In genomic region chr7:19665399-19666008, GRCh38 we compare ENCODE assay signal across 8 cellular contexts. TPM values are rescaled to one million over a fixed set of nuclear protein-coding genes. Genes with fewer than 3 reads are reported as not detected.
DNase-seq lines count a peak whose midpoint lies in the region; ATAC-seq and TF ChIP-seq lines count a peak whose summit lies in the region.

No MANE protein-coding gene starts in this region.

- H3K4me3 Mint-ChIP-seq in T-helper 2 cell treated with Interferon-gamma antibody and Interleukin-4, amounts not matched to agents 5 μg/mL and 100 μg/mL, for 36 hours, result no peak overlapping the region
- no peak overlapping the region for H3K4me3 Mint-ChIP-seq in glutamatergic neuron (ENCODE audit: unreplicated experiment)
- no peak overlapping the region for H3K4me3 Mint-ChIP-seq in activated CD4-positive, alpha-beta T cell treated with anti-CD3 and anti-CD28 coated beads, Interleukin-2, amount 10 ng/mL, durations not matched to agents 7 days and 5 days

- peaks cover 14% of the 10 kb centered on the region for H3K4me1 Mint-ChIP-seq in T-helper 2 cell treated with Interferon-gamma antibody and Interleukin-4, amounts not matched to agents 5 μg/mL and 100 μg/mL, for 36 hours (ENCODE audit: low read depth)
- no peaks in the 10 kb centered on the region for H3K4me1 Mint-ChIP-seq in glutamatergic neuron (ENCODE audit: low read depth, unreplicated experiment)
- H3K4me1 Mint-ChIP-seq in activated CD4-positive, alpha-beta T cell treated with anti-CD3 and anti-CD28 coated beads, Interleukin-2, amount 10 ng/mL, durations not matched to agents 7 days and 5 days, result peaks cover 7% of the 10 kb centered on the region

- H3K9ac ChIP-seq in MM.1S (ENCODE audit: low read length), result no peak overlapping the region

- H3K9me3 ChIP-seq in MM.1S (replicated peaks; ENCODE audit: insufficient read depth, low read length), result no peaks in the 10 kb centered on the region
- H3K9me3 ChIP-seq in uterus, result no peaks in the 10 kb centered on the region

- TF ChIP-seq CTCF in MM.1S (IDR thresholded peaks at IDR 0.05; ENCODE audit: low read length), result peak; percentile 62
- peak; percentile 80 for TF ChIP-seq CTCF in glutamatergic neuron (IDR thresholded peaks at IDR 0.05; ENCODE audit: partially characterized antibody, unreplicated experiment)
- TF ChIP-seq CTCF in uterus (IDR thresholded peaks at IDR 0.05), result peak; percentile 36 to 71 (median 56)

- POLR2A ChIA-PET in activated CD4-positive, alpha-beta T cell treated with anti-CD3 and anti-CD28 coated beads, Interleukin-2, amount 10 ng/mL, durations not matched to agents 7 days and 5 days (lab: Charles Lee), result no interaction called here

- DNase-seq in ELR (ENCODE audit: low read depth), result peak; percentile 62
- DNase-seq in MM.1S, result peak; percentile 45
- DNase-seq in T-helper 2 cell treated with Interferon-gamma antibody and Interleukin-4, amounts not matched to agents 5 μg/mL and 100 μg/mL, for 36 hours (ENCODE audit: low spot score), result no peak
- no peak for DNase-seq in glutamatergic neuron
- no peak for DNase-seq in uterus
- no peak for DNase-seq in HK-2 (ENCODE audit: unreplicated experiment)
- no peak for DNase-seq in activated CD4-positive, alpha-beta T cell treated with anti-CD3 and anti-CD28 coated beads, Interleukin-2, amount 10 ng/mL, durations not matched to agents 7 days and 5 days

- H3K9me2 ChIP-seq in MM.1S (replicated peaks; ENCODE audit: insufficient read depth, low read length), result no peaks in the 10 kb centered on the region

- H3K4me3 ChIP-seq in MM.1S (ENCODE audit: low read length) (no peak overlapping the region), uterus (no peak overlapping the region)

- H3K27ac Mint-ChIP-seq in T-helper 2 cell treated with Interferon-gamma antibody and Interleukin-4, amounts not matched to agents 5 μg/mL and 100 μg/mL, for 36 hours, result peak overlapping the region; percentile 0
- H3K27ac Mint-ChIP-seq in glutamatergic neuron (ENCODE audit: unreplicated experiment), result no peak overlapping the region
- H3K27ac Mint-ChIP-seq in activated CD4-positive, alpha-beta T cell treated with anti-CD3 and anti-CD28 coated beads, Interleukin-2, amount 10 ng/mL, durations not matched to agents 7 days and 5 days, result no peak overlapping the region

- no peak overlapping the region for H3K27ac ChIP-seq in MM.1S (ENCODE audit: low read length)
- no peak overlapping the region for H3K27ac ChIP-seq in uterus

- no peaks in the 10 kb centered on the region for H3K36me3 Mint-ChIP-seq in T-helper 2 cell treated with Interferon-gamma antibody and Interleukin-4, amounts not matched to agents 5 μg/mL and 100 μg/mL, for 36 hours (ENCODE audit: low read depth)
- no peaks in the 10 kb centered on the region for H3K36me3 Mint-ChIP-seq in glutamatergic neuron (ENCODE audit: unreplicated experiment)
- no peaks in the 10 kb centered on the region for H3K36me3 Mint-ChIP-seq in activated CD4-positive, alpha-beta T cell treated with anti-CD3 and anti-CD28 coated beads, Interleukin-2, amount 10 ng/mL, durations not matched to agents 7 days and 5 days (ENCODE audit: low read depth)

- ATAC-seq in GM21825 (IDR thresholded peaks at IDR 0.05; ENCODE audit: unreplicated experiment), result peak; percentile 44

- TF ChIP-seq POLR2A in uterus (IDR thresholded peaks at IDR 0.05), result no peak

- H2AFZ ChIP-seq in MM.1S (ENCODE audit: low read length), result peak overlapping the region; percentile 47

- H3K27me3 Mint-ChIP-seq in T-helper 2 cell treated with Interferon-gamma antibody and Interleukin-4, amounts not matched to agents 5 μg/mL and 100 μg/mL, for 36 hours (ENCODE audit: low read depth), result peaks cover 42% of the 10 kb centered on the region
- no peaks in the 10 kb centered on the region for H3K27me3 Mint-ChIP-seq in glutamatergic neuron (ENCODE audit: unreplicated experiment)
- H3K27me3 Mint-ChIP-seq in activated CD4-positive, alpha-beta T cell treated with anti-CD3 and anti-CD28 coated beads, Interleukin-2, amount 10 ng/mL, durations not matched to agents 7 days and 5 days, result peaks cover 13% of the 10 kb centered on the region

- CTCF ChIA-PET in activated CD4-positive, alpha-beta T cell treated with anti-CD3 and anti-CD28 coated beads, Interleukin-2, amount 10 ng/mL, durations not matched to agents 7 days and 5 days (lab: Charles Lee), result no interaction called here

- H3K79me2 ChIP-seq in MM.1S (ENCODE audit: low read length), result no peaks in the 10 kb centered on the region

- no peaks in the 10 kb centered on the region for H3K36me3 ChIP-seq in MM.1S (replicated peaks; ENCODE audit: insufficient read depth, low read length)
- H3K36me3 ChIP-seq in uterus, result no peaks in the 10 kb centered on the region

- H3K4me2 ChIP-seq in MM.1S (ENCODE audit: low read depth, low read length), result no peak overlapping the region

- no peaks in the 10 kb centered on the region; the same call in 1 of the 2 replicates for H3K4me1 ChIP-seq in MM.1S (ENCODE audit: low read length)
- no peaks in the 10 kb centered on the region for H3K4me1 ChIP-seq in uterus

- intact Hi-C loops in uterus (cut with DNase I; ENCODE audit: low total_unique reads), result no loop called here

- no peaks in the 10 kb centered on the region for H3F3A ChIP-seq in MM.1S (ENCODE audit: insufficient read depth, low read length)

- H4K20me1 ChIP-seq in MM.1S (ENCODE audit: insufficient read depth, low read length), result no peaks in the 10 kb centered on the region

- H3K27me3 ChIP-seq in MM.1S (replicated peaks; ENCODE audit: insufficient read depth, low read length) (no peaks in the 10 kb centered on the region), uterus (no peaks in the 10 kb centered on the region)

- H3K9me3 Mint-ChIP-seq in T-helper 2 cell treated with Interferon-gamma antibody and Interleukin-4, amounts not matched to agents 5 μg/mL and 100 μg/mL, for 36 hours, result no peaks in the 10 kb centered on the region
- no peaks in the 10 kb centered on the region for H3K9me3 Mint-ChIP-seq in glutamatergic neuron (ENCODE audit: unreplicated experiment)
- no peaks in the 10 kb centered on the region for H3K9me3 Mint-ChIP-seq in activated CD4-positive, alpha-beta T cell treated with anti-CD3 and anti-CD28 coated beads, Interleukin-2, amount 10 ng/mL, durations not matched to agents 7 days and 5 days

RNA-seq across cellular contexts. Expression of gene POLR1F, which starts 43.3 kb away (rescaled TPM):
- total RNA-seq in glutamatergic neuron (ENCODE audit: unreplicated experiment), result 11.3 TPM
- 10 to 100 TPM in 2 of 4 donors, 1 to 10 TPM in 2; 5.6 to 30.8 (median 12.1) TPM for total RNA-seq in uterus
- 10 to 100 TPM; 15.5 to 17.0 TPM for total RNA-seq in activated CD4-positive, alpha-beta T cell treated with anti-CD3 and anti-CD28 coated beads, Interleukin-2, amount 10 ng/mL, durations not matched to agents 7 days and 5 days

Comparison
In these comparisons a context has a peak if more than half of its experiments do, and no peak if none do; other contexts are left out.
1. DNase-seq: peak in ELR (single experiment) and MM.1S (single experiment); none in T-helper 2 cell treated with Interferon-gamma antibody and Interleukin-4, amounts not matched to agents 5 μg/mL and 100 μg/mL, for 36 hours (single experiment), glutamatergic neuron (single experiment), uterus (0 of 2), HK-2 (single experiment) and activated CD4-positive, alpha-beta T cell treated with anti-CD3 and anti-CD28 coated beads, Interleukin-2, amount 10 ng/mL, durations not matched to agents 7 days and 5 days (single experiment).
2. Peak in every context shown above with its lines, with median percentiles within 50 percentile points of each other: CTCF ChIP-seq.